30 cellular contexts compared by ENCODE assay signal in genomic region chr21:45502600-45502999, GRCh38. TPM values are rescaled to one million over a fixed set of nuclear protein-coding genes. Genes with fewer than 3 reads are reported as not detected.
DNase-seq lines count a peak whose midpoint lies in the region; ATAC-seq and TF ChIP-seq lines count a peak whose summit lies in the region.
"Had no signal": no experiment of that assay in that cellular context is flagged by ENCODE, and none has a peak within 500 bp of the region (broad histone marks: within the 10 kb centered on the region; RNA-seq: fewer than 3 reads in every experiment).

No MANE protein-coding gene starts in this region.

- ATAC-seq in natural killer cell treated with Interleukin-12 subunit alpha and Interleukin-12 subunit beta and Interleukin-15 and Interleukin-18, amount 100 ng/mL, for 72 hours = no peak
- ATAC-seq in natural killer cell = no peak
- ATAC-seq in CD4-positive, alpha-beta T cell (ENCODE audit: poor library complexity) = no peak
- ATAC-seq: left colon; SK-N-SH treated with all-trans-retinoic acid at 6 μM for 48 hours; stimulated activated effector memory CD8-positive, alpha-beta T cell treated with anti-CD3 and anti-CD28 coated beads, Interleukin-12 subunit alpha, Interleukin-12 subunit beta, amount 100 ng/mL, for 72 hours had no signal

- H3K27me3 Mint-ChIP-seq in natural killer cell treated with Interleukin-12 subunit alpha and Interleukin-12 subunit beta and Interleukin-15 and Interleukin-18, amount 100 ng/mL, for 72 hours = no peaks in the 10 kb centered on the region
- H3K27me3 Mint-ChIP-seq in natural killer cell (ENCODE audit: low read depth in 2 of 2) (no peaks in the 10 kb centered on the region), neural crest cell (ENCODE audit: low read depth) (peaks cover 8% of the 10 kb centered on the region)
- no peaks in the 10 kb centered on the region for H3K27me3 Mint-ChIP-seq in CD4-positive, alpha-beta T cell
- H3K27me3 Mint-ChIP-seq: activated naive CD8-positive, alpha-beta T cell treated with anti-CD3 and anti-CD28 coated beads for 36 hours had no signal

- no peak overlapping the region for H3K4me3 Mint-ChIP-seq in natural killer cell treated with Interleukin-12 subunit alpha and Interleukin-12 subunit beta and Interleukin-15 and Interleukin-18, amount 100 ng/mL, for 72 hours
- H3K4me3 Mint-ChIP-seq in natural killer cell (no peak overlapping the region), neural crest cell (peak overlapping the region; percentile 14)
- H3K4me3 Mint-ChIP-seq in CD4-positive, alpha-beta T cell = no peak overlapping the region
- H3K4me3 Mint-ChIP-seq: activated B cell treated with CpG ODN at 0.5 μM for 24 hours; activated naive CD8-positive, alpha-beta T cell treated with anti-CD3 and anti-CD28 coated beads for 36 hours; stimulated activated effector memory CD8-positive, alpha-beta T cell treated with anti-CD3 and anti-CD28 coated beads, Interleukin-12 subunit alpha, Interleukin-12 subunit beta, amount 100 ng/mL, for 72 hours; T-helper 1 cell treated with Interleukin-12 subunit alpha and Interleukin-12 subunit beta and Interleukin-4 antibody, amounts not matched to agents 30 μg/mL and 1 μg/mL, for 36 hours had no signal

- CTCF ChIA-PET in CD4-positive, alpha-beta T cell (lab: Charles Lee) = no interaction called here

- H3K9me3 Mint-ChIP-seq in natural killer cell treated with Interleukin-12 subunit alpha and Interleukin-12 subunit beta and Interleukin-15 and Interleukin-18, amount 100 ng/mL, for 72 hours = peaks cover 2% of the 10 kb centered on the region
- peaks cover 0 to 3% of the 10 kb centered on the region in 2 donors for H3K9me3 Mint-ChIP-seq in natural killer cell
- peaks cover 4% of the 10 kb centered on the region for H3K9me3 Mint-ChIP-seq in neural crest cell
- no peaks in the 10 kb centered on the region for H3K9me3 Mint-ChIP-seq in CD4-positive, alpha-beta T cell
- H3K9me3 Mint-ChIP-seq: activated B cell treated with CpG ODN at 0.5 μM for 24 hours; stimulated activated effector memory CD8-positive, alpha-beta T cell treated with anti-CD3 and anti-CD28 coated beads, Interleukin-12 subunit alpha, Interleukin-12 subunit beta, amount 100 ng/mL, for 72 hours; T-helper 1 cell treated with Interleukin-12 subunit alpha and Interleukin-12 subunit beta and Interleukin-4 antibody, amounts not matched to agents 30 μg/mL and 1 μg/mL, for 36 hours had no signal

- DNase-seq in DMS53 (lab: John Stamatoyannopoulos, UW) (peak; percentile 22), DMS53 treated with DMSO at 0.1 percent for 48 hours (lab: John Stamatoyannopoulos, UW; ENCODE audit: unreplicated experiment) (no peak), natural killer cell (no peak), neural crest cell (ENCODE audit: low read depth, low spot score) (no peak), NCI-H2227 (lab: John Stamatoyannopoulos, UW; ENCODE audit: unreplicated experiment) (no peak)
- peak; percentile 35 for DNase-seq in natural killer cell treated with Interleukin-12 subunit alpha and Interleukin-12 subunit beta and Interleukin-15 and Interleukin-18, amount 100 ng/mL, for 72 hours (ENCODE audit: low spot score)
- DNase-seq in CD4-positive, alpha-beta T cell = no peak
- DNase-seq in central memory CD4-positive, alpha-beta T cell = no peak
- DNase-seq: activated B cell treated with CpG ODN at 0.5 μM for 24 hours; activated naive CD8-positive, alpha-beta T cell treated with anti-CD3 and anti-CD28 coated beads for 36 hours; anterior cingulate cortex; C1 segment of cervical spinal cord; Calu3; colonic mucosa; effector CD4-positive, alpha-beta T cell; hippocampal formation; left colon; mesenchymal stem cell; MG63; NCI-H2029; NCI-H2227 treated with DMSO at 0.1 percent for 48 hours; NCI-H526 treated with DMSO at 0.1 percent for 48 hours; PC-9; trophoblast cell had no signal

- H3K27me3 ChIP-seq in CD4-positive, alpha-beta T cell (ENCODE audit: control insufficient read depth, insufficient read depth, low read length) = no peaks in the 10 kb centered on the region
- H3K27me3 ChIP-seq: MG63 had no signal

- POLR2A ChIA-PET in CD4-positive, alpha-beta T cell (lab: Charles Lee) = no interaction called here

- intact Hi-C loops in natural killer cell (cut with micrococcal nuclease) = no loop called here
- intact Hi-C loops in CD4-positive, alpha-beta T cell (cut with DNase I, micrococcal nuclease) = no loop called here

- TF ChIP-seq CTCF in natural killer cell (IDR thresholded peaks at IDR 0.05) (no peak), neural crest cell (conservative IDR thresholded peaks at IDR 0.05) (no peak)
- no peak for TF ChIP-seq CTCF in CD4-positive, alpha-beta T cell (IDR thresholded peaks at IDR 0.05)

- H3K4me1 Mint-ChIP-seq in natural killer cell treated with Interleukin-12 subunit alpha and Interleukin-12 subunit beta and Interleukin-15 and Interleukin-18, amount 100 ng/mL, for 72 hours (ENCODE audit: low read depth in 2 of 2) = peaks cover 8 to 10% of the 10 kb centered on the region in 2 donors
- H3K4me1 Mint-ChIP-seq in natural killer cell (peaks cover 0 to 8% of the 10 kb centered on the region in 2 donors), neural crest cell (peaks cover 4% of the 10 kb centered on the region)
- H3K4me1 Mint-ChIP-seq in CD4-positive, alpha-beta T cell (ENCODE audit: low read depth) = no peaks in the 10 kb centered on the region
- H3K4me1 Mint-ChIP-seq: activated B cell treated with CpG ODN at 0.5 μM for 24 hours; activated naive CD8-positive, alpha-beta T cell treated with anti-CD3 and anti-CD28 coated beads for 36 hours had no signal

- H3K27ac Mint-ChIP-seq in natural killer cell treated with Interleukin-12 subunit alpha and Interleukin-12 subunit beta and Interleukin-15 and Interleukin-18, amount 100 ng/mL, for 72 hours = no peak overlapping the region
- H3K27ac Mint-ChIP-seq in natural killer cell (no peak overlapping the region), neural crest cell (ENCODE audit: unreplicated experiment) (no peak overlapping the region)
- no peak overlapping the region for H3K27ac Mint-ChIP-seq in CD4-positive, alpha-beta T cell
- H3K27ac Mint-ChIP-seq: activated B cell treated with CpG ODN at 0.5 μM for 24 hours; activated naive CD8-positive, alpha-beta T cell treated with anti-CD3 and anti-CD28 coated beads for 36 hours; stimulated activated effector memory CD8-positive, alpha-beta T cell treated with anti-CD3 and anti-CD28 coated beads, Interleukin-12 subunit alpha, Interleukin-12 subunit beta, amount 100 ng/mL, for 72 hours; T-helper 1 cell treated with Interleukin-12 subunit alpha and Interleukin-12 subunit beta and Interleukin-4 antibody, amounts not matched to agents 30 μg/mL and 1 μg/mL, for 36 hours had no signal

- H3K36me3 Mint-ChIP-seq in natural killer cell treated with Interleukin-12 subunit alpha and Interleukin-12 subunit beta and Interleukin-15 and Interleukin-18, amount 100 ng/mL, for 72 hours = no peaks in the 10 kb centered on the region
- H3K36me3 Mint-ChIP-seq in natural killer cell (no peaks in the 10 kb centered on the region), neural crest cell (ENCODE audit: low read depth) (peaks cover 10% of the 10 kb centered on the region)
- H3K36me3 Mint-ChIP-seq in CD4-positive, alpha-beta T cell (ENCODE audit: low read depth) = no peaks in the 10 kb centered on the region
- H3K36me3 Mint-ChIP-seq: activated naive CD8-positive, alpha-beta T cell treated with anti-CD3 and anti-CD28 coated beads for 36 hours had no signal

- no peak overlapping the region for H3K27ac ChIP-seq in CD4-positive, alpha-beta T cell (ENCODE audit: low read depth, low read length)
- H3K27ac ChIP-seq: 22Rv1, colonic mucosa, KMS-11, PC-9, prostate gland had no signal

- no peaks in the 10 kb centered on the region for H3K9me3 ChIP-seq in CD4-positive, alpha-beta T cell (ENCODE audit: control insufficient read depth, low read length)
- H3K9me3 ChIP-seq: colonic mucosa, prostate gland had no signal

RNA-seq across cellular contexts. Expression of gene SLC19A1, which starts 39.6 kb away (rescaled TPM):
- total RNA-seq in natural killer cell treated with Interleukin-12 subunit alpha and Interleukin-12 subunit beta and Interleukin-15 and Interleukin-18, amount 100 ng/mL, for 72 hours = 100 to 1,000 TPM in 1 of 2 donors, 10 to 100 TPM in 1; 23.3 to 110 TPM
- total RNA-seq in natural killer cell (1 to 10 TPM; 2.5 to 9.0 (median 4.9) TPM), neural crest cell (31.6 and 35.1 TPM in 2 replicates)
- 10 to 100 TPM; 11.5 to 12.0 TPM for total RNA-seq in CD4-positive, alpha-beta T cell

Comparison
In these comparisons a context has a peak if more than half of its experiments do, and no peak if none do; other contexts are left out.
1. DNase-seq: peak in DMS53 (single experiment) and natural killer cell treated with Interleukin-12 subunit alpha and Interleukin-12 subunit beta and Interleukin-15 and Interleukin-18, amount 100 ng/mL, for 72 hours (single experiment); none in DMS53 treated with DMSO at 0.1 percent for 48 hours (single experiment), natural killer cell (single experiment), neural crest cell (single experiment), NCI-H2227 (single experiment), CD4-positive, alpha-beta T cell (0 of 10) and central memory CD4-positive, alpha-beta T cell (single experiment).